Comparison of ENCODE assay signal across 18 cellular contexts in genomic region chr22:23501708-23502107, GRCh38.
"Had no signal": no experiment of that assay in that cellular context is flagged by ENCODE, and none has a peak within 500 bp of the region (broad histone marks: within the 10 kb centered on the region; RNA-seq: fewer than 3 reads in every experiment).

No MANE protein-coding gene starts in this region.

- FAIRE-seq: endometrium had no signal

- H3K36me3 Mint-ChIP-seq: activated naive CD4-positive, alpha-beta T cell treated with anti-CD3 and anti-CD28 coated beads, Interleukin-2, amount 10 ng/mL, durations not matched to agents 7 days and 5 days; brain had no signal

- H3K4me1 ChIP-seq: upper lobe of left lung had no signal

- H3K9me3 Mint-ChIP-seq: activated naive CD4-positive, alpha-beta T cell treated with anti-CD3 and anti-CD28 coated beads, Interleukin-2, amount 10 ng/mL, durations not matched to agents 7 days and 5 days; activated naive CD8-positive, alpha-beta T cell treated with anti-CD3 and anti-CD28 coated beads, Interleukin-2, amount 50 U/mL, for 24 hours; brain; central memory CD8-positive, alpha-beta T cell had no signal

- H3K4me3 ChIP-seq: coronary artery, gastroesophageal sphincter, heart left ventricle, smooth muscle cell, thoracic aorta, upper lobe of left lung had no signal

- DNase-seq: activated CD4-positive, alpha-beta T cell treated with anti-CD3 and anti-CD28 coated beads for 36 hours; activated CD4-positive, alpha-beta T cell treated with anti-CD3 and anti-CD28 coated beads, Interleukin-2, amount 50 U/mL, for 48 hours; activated naive CD4-positive, alpha-beta T cell treated with anti-CD3 and anti-CD28 coated beads, Interleukin-2, amount 10 ng/mL, durations not matched to agents 7 days and 5 days; activated naive CD8-positive, alpha-beta T cell treated with anti-CD3 and anti-CD28 coated beads, Interleukin-2, amount 50 U/mL, for 24 hours; anterior cingulate cortex; erythroblast; left ventricle myocardium superior; stimulated activated CD4-positive, alpha-beta T cell treated with anti-CD3 and anti-CD28 coated beads, Interleukin-4, amount 100 ng/mL, for 1 hour; upper lobe of left lung had no signal

- ATAC-seq: activated CD4-positive, alpha-beta T cell treated with anti-CD3 and anti-CD28 coated beads for 36 hours; activated naive CD8-positive, alpha-beta T cell treated with anti-CD3 and anti-CD28 coated beads, Interleukin-2, amount 50 U/mL, for 24 hours; gastroesophageal sphincter; heart left ventricle; left ventricle myocardium superior; sciatic nerve had no signal

- H3K4me1 Mint-ChIP-seq: activated CD4-positive, alpha-beta T cell treated with anti-CD3 and anti-CD28 coated beads for 36 hours; activated naive CD8-positive, alpha-beta T cell treated with anti-CD3 and anti-CD28 coated beads, Interleukin-2, amount 50 U/mL, for 24 hours; central memory CD8-positive, alpha-beta T cell had no signal

- H3K27ac Mint-ChIP-seq: activated CD4-positive, alpha-beta T cell treated with anti-CD3 and anti-CD28 coated beads for 36 hours; activated naive CD4-positive, alpha-beta T cell treated with anti-CD3 and anti-CD28 coated beads, Interleukin-2, amount 10 ng/mL, durations not matched to agents 7 days and 5 days; activated naive CD8-positive, alpha-beta T cell treated with anti-CD3 and anti-CD28 coated beads, Interleukin-2, amount 50 U/mL, for 24 hours had no signal

- H3K9me3 ChIP-seq: gastroesophageal sphincter, heart left ventricle, thoracic aorta, upper lobe of left lung had no signal

- H3K4me3 Mint-ChIP-seq: activated CD4-positive, alpha-beta T cell treated with anti-CD3 and anti-CD28 coated beads for 36 hours; activated naive CD4-positive, alpha-beta T cell treated with anti-CD3 and anti-CD28 coated beads, Interleukin-2, amount 10 ng/mL, durations not matched to agents 7 days and 5 days; activated naive CD8-positive, alpha-beta T cell treated with anti-CD3 and anti-CD28 coated beads, Interleukin-2, amount 50 U/mL, for 24 hours; central memory CD8-positive, alpha-beta T cell had no signal

- H3K27me3 Mint-ChIP-seq: activated CD4-positive, alpha-beta T cell treated with anti-CD3 and anti-CD28 coated beads for 36 hours had no signal

- H3K36me3 ChIP-seq: gastroesophageal sphincter, heart left ventricle, thoracic aorta, upper lobe of left lung had no signal
